Comparison of ENCODE assay signal across 9 cellular contexts in the genomic region with DNA sequence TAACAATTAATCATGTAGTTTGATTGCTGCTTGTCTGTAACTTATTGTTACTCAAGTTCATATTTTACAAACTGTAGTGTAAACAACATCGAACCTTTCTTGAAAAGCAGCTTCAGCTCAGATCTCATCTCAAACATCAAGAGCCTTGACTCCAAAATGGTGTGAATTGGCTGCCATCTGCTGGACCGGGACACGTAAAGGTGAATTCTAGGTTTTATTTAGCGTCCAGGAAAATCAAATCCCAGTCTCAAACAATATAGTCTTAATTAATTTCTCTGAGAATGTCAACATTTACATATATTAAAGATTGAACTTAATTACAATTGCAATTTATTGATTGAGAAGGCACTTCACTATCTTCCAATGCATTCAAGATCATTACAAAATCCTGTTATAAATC.
DNase-seq lines count a peak whose midpoint lies in the region; ATAC-seq and TF ChIP-seq lines count a peak whose summit lies in the region.
"Had no signal": no experiment of that assay in that cellular context is flagged by ENCODE, and none has a peak within 500 bp of the region (broad histone marks: within the 10 kb centered on the region; RNA-seq: fewer than 3 reads in every experiment).

No MANE protein-coding gene starts in this region.

- H3K36me3 ChIP-seq in right lobe of liver (no peaks in the 10 kb centered on the region), transverse colon (no peaks in the 10 kb centered on the region)

- TF ChIP-seq POLR2A in right lobe of liver (IDR thresholded peaks at IDR 0.05) (no peak), transverse colon (IDR thresholded peaks at IDR 0.05) (no peak)

- POLR2A ChIA-PET in activated CD8-positive, alpha-beta T cell treated with anti-CD3 and anti-CD28 coated beads for 36 hours (lab: Charles Lee) = no interaction called here

- no peak overlapping the region for H3K27ac Mint-ChIP-seq in activated CD8-positive, alpha-beta T cell treated with anti-CD3 and anti-CD28 coated beads for 36 hours
- no peak overlapping the region for H3K27ac Mint-ChIP-seq in activated CD8-positive, alpha-beta memory T cell treated with anti-CD3 and anti-CD28 coated beads, Interleukin-2, amount 10 ng/mL, durations not matched to agents 7 days and 5 days

- ATAC-seq in activated CD8-positive, alpha-beta T cell treated with anti-CD3 and anti-CD28 coated beads for 36 hours = no peak
- ATAC-seq in right lobe of liver (peak in 3 of 4 donors; percentile 41 to 57 (median 45)), GM18858 (IDR thresholded peaks at IDR 0.05; ENCODE audit: unreplicated experiment) (no peak)
- ATAC-seq in activated CD8-positive, alpha-beta memory T cell treated with anti-CD3 and anti-CD28 coated beads, Interleukin-2, amount 10 ng/mL, durations not matched to agents 7 days and 5 days = no peak

- H3K27ac ChIP-seq in right lobe of liver (no peak overlapping the region), transverse colon (no peak overlapping the region)

- peak; percentile 26 for DNase-seq in G401 (ENCODE audit: low spot score)
- DNase-seq in NCI-H1694 (lab: John Stamatoyannopoulos, UW) = peak; percentile 11
- peak; percentile 16 for DNase-seq in activated CD8-positive, alpha-beta T cell treated with anti-CD3 and anti-CD28 coated beads for 36 hours
- DNase-seq in right lobe of liver = no peak
- no peak for DNase-seq in ureter (ENCODE audit: low spot score)
- DNase-seq in transverse colon = no peak
- no peak for DNase-seq in activated CD8-positive, alpha-beta memory T cell treated with anti-CD3 and anti-CD28 coated beads, Interleukin-2, amount 10 ng/mL, durations not matched to agents 7 days and 5 days
- DNase-seq: naive B cell had no signal

- H3K9me3 Mint-ChIP-seq in activated CD8-positive, alpha-beta T cell treated with anti-CD3 and anti-CD28 coated beads for 36 hours = no peaks in the 10 kb centered on the region
- no peaks in the 10 kb centered on the region for H3K9me3 Mint-ChIP-seq in activated CD8-positive, alpha-beta memory T cell treated with anti-CD3 and anti-CD28 coated beads, Interleukin-2, amount 10 ng/mL, durations not matched to agents 7 days and 5 days (ENCODE audit: low read depth)

- intact Hi-C loops in activated CD8-positive, alpha-beta T cell treated with anti-CD3 and anti-CD28 coated beads for 36 hours (cut with micrococcal nuclease) = no loop called here
- intact Hi-C loops in right lobe of liver (cut with DNase I) (no loop called here), transverse colon (cut with DNase I; ENCODE audit: low total_unique reads) (no loop called here)

- H3K9me3 ChIP-seq in right lobe of liver (no peaks in the 10 kb centered on the region), transverse colon (no peaks in the 10 kb centered on the region)

- H3K27me3 ChIP-seq in right lobe of liver = peaks cover 0 to 3% of the 10 kb centered on the region in 2 donors
- H3K27me3 ChIP-seq in transverse colon = no peaks in the 10 kb centered on the region

- CTCF ChIA-PET in activated CD8-positive, alpha-beta T cell treated with anti-CD3 and anti-CD28 coated beads for 36 hours (lab: Charles Lee) = no interaction called here
- CTCF ChIA-PET in activated CD8-positive, alpha-beta memory T cell treated with anti-CD3 and anti-CD28 coated beads, Interleukin-2, amount 10 ng/mL, durations not matched to agents 7 days and 5 days (lab: Charles Lee) = no interaction called here

- H3K4me3 ChIP-seq in right lobe of liver (no peak overlapping the region), transverse colon (no peak overlapping the region)

- in situ Hi-C loops in G401 (cut with HindIII; ENCODE audit: low sequenced_read_pairs) (no loop called here), transverse colon (cut with MboI; ENCODE audit: low pct_ligation_motif_present in 1 of 4, low pct_unique_long_range_greater_than_20kb in 1 of 4, low sequenced_read_pairs in 3 of 4) (no loop called here)

- no peak for TF ChIP-seq CTCF in activated CD8-positive, alpha-beta T cell treated with anti-CD3 and anti-CD28 coated beads for 36 hours (IDR thresholded peaks at IDR 0.05)
- TF ChIP-seq CTCF in right lobe of liver (IDR thresholded peaks at IDR 0.05) (peak in 3 of 4 donors; percentile 24 to 39 (median 28)), transverse colon (IDR thresholded peaks at IDR 0.05) (peak in 1 of 5 experiments; percentile 12)

- TF ChIP-seq EP300 in transverse colon (IDR thresholded peaks at IDR 0.05; ENCODE audit: low read depth) = no peak

- WGBS in right lobe of liver (ENCODE audit: insufficient coverage, low coverage, low lambda C conversion rate, missing lambda C conversion rate) = 19% methylated on average over 4 of the region's 4 CpGs
- WGBS in transverse colon (ENCODE audit: low coverage in 1 of 2), 2 donors = 18 to 21% methylated on average over 4 of the region's 4 CpGs

- no peaks in the 10 kb centered on the region for H3K4me1 Mint-ChIP-seq in activated CD8-positive, alpha-beta T cell treated with anti-CD3 and anti-CD28 coated beads for 36 hours (ENCODE audit: low read depth)
- no peaks in the 10 kb centered on the region for H3K4me1 Mint-ChIP-seq in activated CD8-positive, alpha-beta memory T cell treated with anti-CD3 and anti-CD28 coated beads, Interleukin-2, amount 10 ng/mL, durations not matched to agents 7 days and 5 days

- H3K4me3 Mint-ChIP-seq in activated CD8-positive, alpha-beta T cell treated with anti-CD3 and anti-CD28 coated beads for 36 hours = no peak overlapping the region
- no peak overlapping the region for H3K4me3 Mint-ChIP-seq in activated CD8-positive, alpha-beta memory T cell treated with anti-CD3 and anti-CD28 coated beads, Interleukin-2, amount 10 ng/mL, durations not matched to agents 7 days and 5 days
- H3K4me3 Mint-ChIP-seq: naive B cell had no signal

- no peaks in the 10 kb centered on the region for H3K36me3 Mint-ChIP-seq in activated CD8-positive, alpha-beta T cell treated with anti-CD3 and anti-CD28 coated beads for 36 hours (ENCODE audit: low read depth)
- no peaks in the 10 kb centered on the region for H3K36me3 Mint-ChIP-seq in activated CD8-positive, alpha-beta memory T cell treated with anti-CD3 and anti-CD28 coated beads, Interleukin-2, amount 10 ng/mL, durations not matched to agents 7 days and 5 days
- H3K36me3 Mint-ChIP-seq: naive B cell had no signal

- H3K4me1 ChIP-seq in right lobe of liver (no peaks in the 10 kb centered on the region), transverse colon (no peaks in the 10 kb centered on the region)

- peaks cover 11% of the 10 kb centered on the region for H3K27me3 Mint-ChIP-seq in activated CD8-positive, alpha-beta T cell treated with anti-CD3 and anti-CD28 coated beads for 36 hours
- peaks cover 9% of the 10 kb centered on the region for H3K27me3 Mint-ChIP-seq in activated CD8-positive, alpha-beta memory T cell treated with anti-CD3 and anti-CD28 coated beads, Interleukin-2, amount 10 ng/mL, durations not matched to agents 7 days and 5 days

Comparison
In these comparisons a context has a peak if more than half of its experiments do, and no peak if none do; other contexts are left out.
1. DNase-seq: peak in G401 (single experiment), NCI-H1694 (single experiment) and activated CD8-positive, alpha-beta T cell treated with anti-CD3 and anti-CD28 coated beads for 36 hours (single experiment); none in right lobe of liver (0 of 3), ureter (single experiment), transverse colon (single experiment) and activated CD8-positive, alpha-beta memory T cell treated with anti-CD3 and anti-CD28 coated beads, Interleukin-2, amount 10 ng/mL, durations not matched to agents 7 days and 5 days (single experiment).
2. ATAC-seq: peak in right lobe of liver (3 of 4); none in activated CD8-positive, alpha-beta T cell treated with anti-CD3 and anti-CD28 coated beads for 36 hours (single experiment), activated CD8-positive, alpha-beta memory T cell treated with anti-CD3 and anti-CD28 coated beads, Interleukin-2, amount 10 ng/mL, durations not matched to agents 7 days and 5 days (single experiment) and GM18858 (single experiment).